In genomic region chr2:9760911-9761228, GRCh38 we compare ENCODE assay signal across 20 cellular contexts.
DNase-seq lines count a peak whose midpoint lies in the region; ATAC-seq and TF ChIP-seq lines count a peak whose summit lies in the region.
"Had no signal": no experiment of that assay in that cellular context is flagged by ENCODE, and none has a peak within 500 bp of the region (broad histone marks: within the 10 kb centered on the region; RNA-seq: fewer than 3 reads in every experiment).

No MANE protein-coding gene starts in this region.

- no peaks in the 10 kb centered on the region for H3K36me3 ChIP-seq in DND-41 (ENCODE audit: insufficient read depth, low read length)
- H3K36me3 ChIP-seq in naive thymus-derived CD4-positive, alpha-beta T cell (ENCODE audit: control insufficient read depth in 2 of 3, insufficient read depth in 3 of 3, low read length in 3 of 3), result no peaks in the 10 kb centered on the region
- H3K36me3 ChIP-seq: cardiac muscle cell, uterus had no signal

- peak overlapping the region; percentile 5 for H3K27ac Mint-ChIP-seq in activated naive CD4-positive, alpha-beta T cell treated with anti-CD3 and anti-CD28 coated beads, Interleukin-2, amount 10 ng/mL, durations not matched to agents 7 days and 5 days
- H3K27ac Mint-ChIP-seq in T-helper 17 cell, result peak overlapping the region; percentile 60
- H3K27ac Mint-ChIP-seq in naive thymus-derived CD4-positive, alpha-beta T cell, result peak overlapping the region in 6 of 9 donors; percentile 3 to 72 (median 30)

- H3K79me2 ChIP-seq in DND-41 (ENCODE audit: insufficient read depth, low read length), result no peaks in the 10 kb centered on the region

- no peak overlapping the region for H3K4me2 ChIP-seq in DND-41 (ENCODE audit: insufficient read depth, low read length)

- 0 out of 2 replicates have a peak, but pooled peaks cover 4% of the 10 kb centered on the region for H3K4me1 ChIP-seq in DND-41 (ENCODE audit: insufficient read depth, low read length)
- peaks cover 7 to 10% of the 10 kb centered on the region in 2 donors for H3K4me1 ChIP-seq in naive thymus-derived CD4-positive, alpha-beta T cell (ENCODE audit: control insufficient read depth in 2 of 2, insufficient read depth in 2 of 2, low read length in 2 of 2)
- H3K4me1 ChIP-seq: uterus had no signal

- H3K4me3 Mint-ChIP-seq in activated naive CD4-positive, alpha-beta T cell treated with anti-CD3 and anti-CD28 coated beads, Interleukin-2, amount 10 ng/mL, durations not matched to agents 7 days and 5 days, result no peak overlapping the region
- H3K4me3 Mint-ChIP-seq in T-helper 17 cell, result peak overlapping the region; percentile 49
- peak overlapping the region in 1 of 10 donors; percentile 28 for H3K4me3 Mint-ChIP-seq in naive thymus-derived CD4-positive, alpha-beta T cell
- H3K4me3 Mint-ChIP-seq: nephron had no signal

- no peaks in the 10 kb centered on the region for H3K36me3 Mint-ChIP-seq in activated naive CD4-positive, alpha-beta T cell treated with anti-CD3 and anti-CD28 coated beads, Interleukin-2, amount 10 ng/mL, durations not matched to agents 7 days and 5 days
- H3K36me3 Mint-ChIP-seq in T-helper 17 cell (ENCODE audit: low read depth), result no peaks in the 10 kb centered on the region
- no peaks in the 10 kb centered on the region for H3K36me3 Mint-ChIP-seq in naive thymus-derived CD4-positive, alpha-beta T cell

- H3K27me3 Mint-ChIP-seq in activated naive CD4-positive, alpha-beta T cell treated with anti-CD3 and anti-CD28 coated beads, Interleukin-2, amount 10 ng/mL, durations not matched to agents 7 days and 5 days, result peaks cover 48% of the 10 kb centered on the region
- no peaks in the 10 kb centered on the region for H3K27me3 Mint-ChIP-seq in T-helper 17 cell
- H3K27me3 Mint-ChIP-seq in naive thymus-derived CD4-positive, alpha-beta T cell, result peaks cover 4 to 31% (median 6%) of the 10 kb centered on the region in 5 donors

- no peak overlapping the region for H3K9ac ChIP-seq in DND-41 (ENCODE audit: low read depth, low read length)

- no peak for TF ChIP-seq CTCF in DND-41 (IDR thresholded peaks at IDR 0.05; ENCODE audit: borderline replicate concordance, extremely low read depth, low read length, poor library complexity, severe bottlenecking)

- no peak overlapping the region for H3K4me3 ChIP-seq in DND-41 (ENCODE audit: low read depth in 1 of 2, low read length in 2 of 2)
- H3K4me3 ChIP-seq in naive thymus-derived CD4-positive, alpha-beta T cell (ENCODE audit: low read length), result no peak overlapping the region
- H3K4me3 ChIP-seq: cardiac muscle cell, uterus had no signal

- peaks cover 49% of the 10 kb centered on the region for H3K4me1 Mint-ChIP-seq in activated naive CD4-positive, alpha-beta T cell treated with anti-CD3 and anti-CD28 coated beads, Interleukin-2, amount 10 ng/mL, durations not matched to agents 7 days and 5 days
- H3K4me1 Mint-ChIP-seq in T-helper 17 cell, result peaks cover 32% of the 10 kb centered on the region
- peaks cover 17 to 49% (median 21%) of the 10 kb centered on the region in 7 donors for H3K4me1 Mint-ChIP-seq in naive thymus-derived CD4-positive, alpha-beta T cell

- H3K27me3 ChIP-seq in DND-41 (ENCODE audit: insufficient read depth, low read length, poor library complexity), result peaks cover 5% of the 10 kb centered on the region
- no peaks in the 10 kb centered on the region for H3K27me3 ChIP-seq in naive thymus-derived CD4-positive, alpha-beta T cell (ENCODE audit: control insufficient read depth in 2 of 2, insufficient read depth in 2 of 2, low read length in 2 of 2)
- H3K27me3 ChIP-seq: cardiac muscle cell, uterus had no signal

- no peak overlapping the region for H3K27ac ChIP-seq in DND-41 (ENCODE audit: low read length)
- no peak overlapping the region for H3K27ac ChIP-seq in naive thymus-derived CD4-positive, alpha-beta T cell (ENCODE audit: low read depth, low read length)
- H3K27ac ChIP-seq: C4-2B, cardiac muscle cell had no signal

- intact Hi-C loops in naive thymus-derived CD4-positive, alpha-beta T cell (cut with micrococcal nuclease), result no loop called here

- POLR2A ChIA-PET in naive thymus-derived CD4-positive, alpha-beta T cell (lab: Charles Lee), result no interaction called here

- H4K20me1 ChIP-seq in DND-41 (ENCODE audit: insufficient read depth, low read length), result no peaks in the 10 kb centered on the region; the same call in 1 of the 2 replicates

- CTCF ChIA-PET in activated naive CD4-positive, alpha-beta T cell treated with anti-CD3 and anti-CD28 coated beads, Interleukin-2, amount 10 ng/mL, durations not matched to agents 7 days and 5 days (lab: Charles Lee), result interaction anchor here (1.7 to 6.5 kb wide), 2 partner anchors 9 to 21 kb away, joined by 7 to 36 read pairs; no protein-coding TSS in a partner anchor
- CTCF ChIA-PET in naive thymus-derived CD4-positive, alpha-beta T cell (lab: Charles Lee), result interaction anchor here (1.3 kb wide), 1 partner anchor 10 kb away, joined by 4 read pairs; no protein-coding TSS in a partner anchor

- DNase-seq in activated naive CD4-positive, alpha-beta T cell treated with anti-CD3 and anti-CD28 coated beads, Interleukin-2, amount 10 ng/mL, durations not matched to agents 7 days and 5 days, result no peak
- DNase-seq in activated naive CD4-positive, alpha-beta T cell treated with anti-CD3 and anti-CD28 coated beads, Interleukin-2, amount 50 U/mL, for 16 hours, result no peak
- peak; percentile 38 for DNase-seq in DND-41
- DNase-seq in T-helper 17 cell, result no peak
- DNase-seq in naive thymus-derived CD4-positive, alpha-beta T cell, result no peak
- DNase-seq in NCI-H1694 treated with DMSO at 0.1 percent for 48 hours (lab: John Stamatoyannopoulos, UW), result no peak
- DNase-seq: ACHN; activated naive CD4-positive, alpha-beta T cell; DMS 273 treated with DMSO at 0.1 percent for 48 hours; foreskin melanocyte; MM.1S; NCI-H1694; NCI-H2227 treated with DMSO at 0.1 percent for 48 hours; NCI-H774; uterus had no signal

- H3K9me3 Mint-ChIP-seq in activated naive CD4-positive, alpha-beta T cell treated with anti-CD3 and anti-CD28 coated beads, Interleukin-2, amount 10 ng/mL, durations not matched to agents 7 days and 5 days, result no peaks in the 10 kb centered on the region
- H3K9me3 Mint-ChIP-seq in naive thymus-derived CD4-positive, alpha-beta T cell, result no peaks in the 10 kb centered on the region
- H3K9me3 Mint-ChIP-seq: nephron had no signal

- no peak overlapping the region for H2AFZ ChIP-seq in DND-41 (ENCODE audit: low read depth, low read length)

- ATAC-seq in DND-41 (ENCODE audit: insufficient read depth, low read depth), result peak; percentile 70
- ATAC-seq in T-helper 17 cell, result no peak
- no peak for ATAC-seq in naive thymus-derived CD4-positive, alpha-beta T cell
- no peak for ATAC-seq in HG03378 (IDR thresholded peaks at IDR 0.05; ENCODE audit: unreplicated experiment)
- ATAC-seq in HG02938 (IDR thresholded peaks at IDR 0.05; ENCODE audit: unreplicated experiment), result no peak

- H3K9me3 ChIP-seq in DND-41 (ENCODE audit: insufficient read depth, low read length, severe bottlenecking) (no peaks in the 10 kb centered on the region), T-helper 17 cell (ENCODE audit: control insufficient read depth, low read length, poor library complexity, severe bottlenecking) (no peaks in the 10 kb centered on the region)
- no peaks in the 10 kb centered on the region for H3K9me3 ChIP-seq in naive thymus-derived CD4-positive, alpha-beta T cell (ENCODE audit: control insufficient read depth in 2 of 3, low read length in 3 of 3)
- H3K9me3 ChIP-seq: uterus had no signal

Comparison
In these comparisons a context has a peak if more than half of its experiments do, and no peak if none do; other contexts are left out.
1. H3K27ac Mint-ChIP-seq: peak in every context shown above with its lines; median percentile 60 in T-helper 17 cell; 30 in naive thymus-derived CD4-positive, alpha-beta T cell; 5 in activated naive CD4-positive, alpha-beta T cell treated with anti-CD3 and anti-CD28 coated beads, Interleukin-2, amount 10 ng/mL, durations not matched to agents 7 days and 5 days.